Comparison of ENCODE assay signal across 1 cellular context in genomic region chr11:62554377-62554776, GRCh38.
TF ChIP-seq lines count a peak whose summit lies in the region.

No MANE protein-coding gene starts in this region.

TF ChIP-seq in K562, 482 proteins besides CTCF, POLR2A, EP300 and RAD21:
- no peak for TF ChIP-seq FOXM1 (IDR thresholded peaks at IDR 0.05; ENCODE audit: low read depth)
- TF ChIP-seq FOXM1 (CRISPR knock-in tag; IDR thresholded peaks at IDR 0.05; ENCODE audit: low read depth): no peak
- no peak for TF ChIP-seq MYC (IDR thresholded peaks at IDR 0.05; ENCODE audit: low read depth, low read length)
- no peak for TF ChIP-seq MYC (CRISPR knock-in tag; IDR thresholded peaks at IDR 0.05; ENCODE audit: borderline replicate concordance, low read depth)
- TF ChIP-seq, protein P1, sequence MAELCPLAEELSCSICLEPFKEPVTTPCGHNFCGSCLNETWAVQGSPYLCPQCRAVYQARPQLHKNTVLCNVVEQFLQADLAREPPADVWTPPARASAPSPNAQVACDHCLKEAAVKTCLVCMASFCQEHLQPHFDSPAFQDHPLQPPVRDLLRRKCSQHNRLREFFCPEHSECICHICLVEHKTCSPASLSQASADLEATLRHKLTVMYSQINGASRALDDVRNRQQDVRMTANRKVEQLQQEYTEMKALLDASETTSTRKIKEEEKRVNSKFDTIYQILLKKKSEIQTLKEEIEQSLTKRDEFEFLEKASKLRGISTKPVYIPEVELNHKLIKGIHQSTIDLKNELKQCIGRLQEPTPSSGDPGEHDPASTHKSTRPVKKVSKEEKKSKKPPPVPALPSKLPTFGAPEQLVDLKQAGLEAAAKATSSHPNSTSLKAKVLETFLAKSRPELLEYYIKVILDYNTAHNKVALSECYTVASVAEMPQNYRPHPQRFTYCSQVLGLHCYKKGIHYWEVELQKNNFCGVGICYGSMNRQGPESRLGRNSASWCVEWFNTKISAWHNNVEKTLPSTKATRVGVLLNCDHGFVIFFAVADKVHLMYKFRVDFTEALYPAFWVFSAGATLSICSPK (IDR thresholded peaks at IDR 0.05; ENCODE audit: borderline replicate concordance): no peak
- TF ChIP-seq PURB (CRISPR knock-in tag; IDR thresholded peaks at IDR 0.05; ENCODE audit: low read depth): no peak
- peak; percentile 15; the same call in 1 of the 2 replicates for TF ChIP-seq TFAP4 (CRISPR knock-in tag; IDR thresholded peaks at IDR 0.05; ENCODE audit: borderline replicate concordance)
- no peak for TF ChIP-seq ZNF609 (CRISPR knock-in tag; IDR thresholded peaks at IDR 0.05; ENCODE audit: borderline replicate concordance)
- TF ChIP-seq MEF2D (tag; conservative IDR thresholded peaks at IDR 0.05; ENCODE audit: low read depth): no peak
- TF ChIP-seq ZNF316 (IDR thresholded peaks at IDR 0.05): 0 out of 2 replicates have a peak, but pooled peaks have one; percentile 25
- TF ChIP-seq, protein P2, sequence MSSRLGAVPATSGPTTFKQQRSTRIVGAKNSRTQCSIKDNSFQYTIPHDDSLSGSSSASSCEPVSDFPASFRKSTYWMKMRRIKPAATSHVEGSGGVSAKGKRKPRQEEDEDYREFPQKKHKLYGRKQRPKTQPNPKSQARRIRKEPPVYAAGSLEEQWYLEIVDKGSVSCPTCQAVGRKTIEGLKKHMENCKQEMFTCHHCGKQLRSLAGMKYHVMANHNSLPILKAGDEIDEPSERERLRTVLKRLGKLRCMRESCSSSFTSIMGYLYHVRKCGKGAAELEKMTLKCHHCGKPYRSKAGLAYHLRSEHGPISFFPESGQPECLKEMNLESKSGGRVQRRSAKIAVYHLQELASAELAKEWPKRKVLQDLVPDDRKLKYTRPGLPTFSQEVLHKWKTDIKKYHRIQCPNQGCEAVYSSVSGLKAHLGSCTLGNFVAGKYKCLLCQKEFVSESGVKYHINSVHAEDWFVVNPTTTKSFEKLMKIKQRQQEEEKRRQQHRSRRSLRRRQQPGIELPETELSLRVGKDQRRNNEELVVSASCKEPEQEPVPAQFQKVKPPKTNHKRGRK (tag; IDR thresholded peaks at IDR 0.05): no peak
- TF ChIP-seq THRAP3 (IDR thresholded peaks at IDR 0.05; ENCODE audit: borderline replicate concordance): no peak
- no peak for TF ChIP-seq STAT6 (CRISPR knock-in tag; IDR thresholded peaks at IDR 0.05)
- no peak for TF ChIP-seq SNIP1 (IDR thresholded peaks at IDR 0.05; ENCODE audit: low read depth)
- TF ChIP-seq ZNF518B (CRISPR knock-in tag; IDR thresholded peaks at IDR 0.05): no peak
- TF ChIP-seq ZNF224 (CRISPR knock-in tag; IDR thresholded peaks at IDR 0.05): no peak
- TF ChIP-seq KAT2B (IDR thresholded peaks at IDR 0.05; ENCODE audit: low read depth, low read length): no peak
TF ChIP-seq in K562: peak in this region for 2.
